ENCODE assay signal across 2 cellular contexts in the genomic region with DNA sequence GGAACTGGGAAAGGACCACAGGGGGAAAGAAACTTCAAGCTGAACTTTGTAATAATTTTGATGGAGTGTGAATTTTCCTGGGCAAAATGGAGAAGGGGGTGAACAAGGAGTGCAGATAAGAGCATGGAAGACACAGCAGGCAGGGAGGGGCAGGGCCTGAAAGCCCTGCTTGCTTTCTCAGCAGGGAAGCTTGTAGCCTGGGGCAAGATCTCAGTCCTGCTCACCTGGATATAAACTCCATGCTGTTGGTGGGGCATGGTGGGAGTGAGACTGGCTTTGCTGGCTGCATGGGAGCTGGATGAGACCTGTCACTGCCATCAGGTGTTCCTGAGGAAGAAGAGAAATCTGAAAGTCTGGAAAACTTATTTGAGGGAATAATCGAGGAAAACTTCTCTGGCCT.
TF ChIP-seq lines count a peak whose summit lies in the region.

No MANE protein-coding gene starts in this region.

TF ChIP-seq in GM23338, 12 proteins besides CTCF, POLR2A, EP300 and RAD21:
- no peak for TF ChIP-seq EZH2phosphoT487 (IDR thresholded peaks at IDR 0.05; ENCODE audit: unreplicated experiment)
- TF ChIP-seq CREB1 (CRISPR knock-in tag; IDR thresholded peaks at IDR 0.05; ENCODE audit: low read depth), result no peak
- TF ChIP-seq JUNB (IDR thresholded peaks at IDR 0.05; ENCODE audit: unreplicated experiment), result no peak

TF ChIP-seq in K562, 482 proteins besides CTCF, POLR2A, EP300 and RAD21:
- no peak for TF ChIP-seq CBX1 (IDR thresholded peaks at IDR 0.05; ENCODE audit: low read depth)
- TF ChIP-seq, protein P1, sequence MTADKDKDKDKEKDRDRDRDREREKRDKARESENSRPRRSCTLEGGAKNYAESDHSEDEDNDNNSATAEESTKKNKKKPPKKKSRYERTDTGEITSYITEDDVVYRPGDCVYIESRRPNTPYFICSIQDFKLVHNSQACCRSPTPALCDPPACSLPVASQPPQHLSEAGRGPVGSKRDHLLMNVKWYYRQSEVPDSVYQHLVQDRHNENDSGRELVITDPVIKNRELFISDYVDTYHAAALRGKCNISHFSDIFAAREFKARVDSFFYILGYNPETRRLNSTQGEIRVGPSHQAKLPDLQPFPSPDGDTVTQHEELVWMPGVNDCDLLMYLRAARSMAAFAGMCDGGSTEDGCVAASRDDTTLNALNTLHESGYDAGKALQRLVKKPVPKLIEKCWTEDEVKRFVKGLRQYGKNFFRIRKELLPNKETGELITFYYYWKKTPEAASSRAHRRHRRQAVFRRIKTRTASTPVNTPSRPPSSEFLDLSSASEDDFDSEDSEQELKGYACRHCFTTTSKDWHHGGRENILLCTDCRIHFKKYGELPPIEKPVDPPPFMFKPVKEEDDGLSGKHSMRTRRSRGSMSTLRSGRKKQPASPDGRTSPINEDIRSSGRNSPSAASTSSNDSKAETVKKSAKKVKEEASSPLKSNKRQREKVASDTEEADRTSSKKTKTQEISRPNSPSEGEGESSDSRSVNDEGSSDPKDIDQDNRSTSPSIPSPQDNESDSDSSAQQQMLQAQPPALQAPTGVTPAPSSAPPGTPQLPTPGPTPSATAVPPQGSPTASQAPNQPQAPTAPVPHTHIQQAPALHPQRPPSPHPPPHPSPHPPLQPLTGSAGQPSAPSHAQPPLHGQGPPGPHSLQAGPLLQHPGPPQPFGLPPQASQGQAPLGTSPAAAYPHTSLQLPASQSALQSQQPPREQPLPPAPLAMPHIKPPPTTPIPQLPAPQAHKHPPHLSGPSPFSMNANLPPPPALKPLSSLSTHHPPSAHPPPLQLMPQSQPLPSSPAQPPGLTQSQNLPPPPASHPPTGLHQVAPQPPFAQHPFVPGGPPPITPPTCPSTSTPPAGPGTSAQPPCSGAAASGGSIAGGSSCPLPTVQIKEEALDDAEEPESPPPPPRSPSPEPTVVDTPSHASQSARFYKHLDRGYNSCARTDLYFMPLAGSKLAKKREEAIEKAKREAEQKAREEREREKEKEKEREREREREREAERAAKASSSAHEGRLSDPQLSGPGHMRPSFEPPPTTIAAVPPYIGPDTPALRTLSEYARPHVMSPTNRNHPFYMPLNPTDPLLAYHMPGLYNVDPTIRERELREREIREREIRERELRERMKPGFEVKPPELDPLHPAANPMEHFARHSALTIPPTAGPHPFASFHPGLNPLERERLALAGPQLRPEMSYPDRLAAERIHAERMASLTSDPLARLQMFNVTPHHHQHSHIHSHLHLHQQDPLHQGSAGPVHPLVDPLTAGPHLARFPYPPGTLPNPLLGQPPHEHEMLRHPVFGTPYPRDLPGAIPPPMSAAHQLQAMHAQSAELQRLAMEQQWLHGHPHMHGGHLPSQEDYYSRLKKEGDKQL (CRISPR knock-in tag; IDR thresholded peaks at IDR 0.05; ENCODE audit: borderline replicate concordance), result no peak
- TF ChIP-seq, protein P2, sequence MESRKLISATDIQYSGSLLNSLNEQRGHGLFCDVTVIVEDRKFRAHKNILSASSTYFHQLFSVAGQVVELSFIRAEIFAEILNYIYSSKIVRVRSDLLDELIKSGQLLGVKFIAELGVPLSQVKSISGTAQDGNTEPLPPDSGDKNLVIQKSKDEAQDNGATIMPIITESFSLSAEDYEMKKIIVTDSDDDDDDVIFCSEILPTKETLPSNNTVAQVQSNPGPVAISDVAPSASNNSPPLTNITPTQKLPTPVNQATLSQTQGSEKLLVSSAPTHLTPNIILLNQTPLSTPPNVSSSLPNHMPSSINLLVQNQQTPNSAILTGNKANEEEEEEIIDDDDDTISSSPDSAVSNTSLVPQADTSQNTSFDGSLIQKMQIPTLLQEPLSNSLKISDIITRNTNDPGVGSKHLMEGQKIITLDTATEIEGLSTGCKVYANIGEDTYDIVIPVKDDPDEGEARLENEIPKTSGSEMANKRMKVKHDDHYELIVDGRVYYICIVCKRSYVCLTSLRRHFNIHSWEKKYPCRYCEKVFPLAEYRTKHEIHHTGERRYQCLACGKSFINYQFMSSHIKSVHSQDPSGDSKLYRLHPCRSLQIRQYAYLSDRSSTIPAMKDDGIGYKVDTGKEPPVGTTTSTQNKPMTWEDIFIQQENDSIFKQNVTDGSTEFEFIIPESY (CRISPR knock-in tag; IDR thresholded peaks at IDR 0.05), result no peak
- no peak for TF ChIP-seq EZH2 (IDR thresholded peaks at IDR 0.05; ENCODE audit: borderline replicate concordance, low read depth, low read length)
- TF ChIP-seq PTBP1 (IDR thresholded peaks at IDR 0.05; ENCODE audit: low read depth, low read length), result no peak
- no peak for TF ChIP-seq NCOA4 (IDR thresholded peaks at IDR 0.05; ENCODE audit: partially characterized antibody)
- no peak for TF ChIP-seq NEUROD1 (IDR thresholded peaks at IDR 0.05; ENCODE audit: borderline replicate concordance, low read depth, low read length, partially characterized antibody)
- no peak for TF ChIP-seq SMAD1 (IDR thresholded peaks at IDR 0.05; ENCODE audit: low read depth, low read length, partially characterized antibody)
- TF ChIP-seq, protein P3, sequence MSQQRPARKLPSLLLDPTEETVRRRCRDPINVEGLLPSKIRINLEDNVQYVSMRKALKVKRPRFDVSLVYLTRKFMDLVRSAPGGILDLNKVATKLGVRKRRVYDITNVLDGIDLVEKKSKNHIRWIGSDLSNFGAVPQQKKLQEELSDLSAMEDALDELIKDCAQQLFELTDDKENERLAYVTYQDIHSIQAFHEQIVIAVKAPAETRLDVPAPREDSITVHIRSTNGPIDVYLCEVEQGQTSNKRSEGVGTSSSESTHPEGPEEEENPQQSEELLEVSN (IDR thresholded peaks at IDR 0.05; ENCODE audit: borderline replicate concordance in 1 of 2, extremely low read depth in 1 of 2, insufficient read depth in 1 of 2, insufficient read length in 1 of 2, low read depth in 1 of 2, low read length in 1 of 2, poor library complexity in 1 of 2, severe bottlenecking in 1 of 2), result no peak
- no peak for TF ChIP-seq ZNF282 (CRISPR knock-in tag; IDR thresholded peaks at IDR 0.05)
